ENCODE assay signal across 13 cellular contexts in genomic region chr13:77833331-77833863, GRCh38.
DNase-seq lines count a peak whose midpoint lies in the region; ATAC-seq, FAIRE-seq and TF ChIP-seq lines count a peak whose summit lies in the region.
"Had no signal": no experiment of that assay in that cellular context is flagged by ENCODE, and none has a peak within 500 bp of the region (broad histone marks: within the 10 kb centered on the region; RNA-seq: fewer than 3 reads in every experiment).

No MANE protein-coding gene starts in this region.

- H3K36me3 ChIP-seq in right atrium auricular region (no peaks in the 10 kb centered on the region), sigmoid colon (no peaks in the 10 kb centered on the region)

- peak; percentile 36 for FAIRE-seq in GM12892 (lab: Jason Lieb, UNC)

- H3K9me3 ChIP-seq in right atrium auricular region = no peaks in the 10 kb centered on the region
- H3K9me3 ChIP-seq in sigmoid colon = no peaks in the 10 kb centered on the region
- H3K9me3 ChIP-seq: SK-N-SH, testis had no signal

- 53 to 64% methylated on average over 2 of the region's 2 CpGs for WGBS in sigmoid colon, 2 donors

- DNase-seq in GM12892 (ENCODE audit: insufficient read length) (no peak), cardiac fibroblast (ENCODE audit: low read depth in 2 of 2) (peak; percentile 84 to 86), right atrium auricular region (ENCODE audit: low spot score) (no peak), sigmoid colon (no peak), HuH-7 (ENCODE audit: low spot score) (no peak), cerebellum (ENCODE audit: low spot score) (no peak)
- DNase-seq in activated CD4-positive, alpha-beta T cell treated with anti-CD3 and anti-CD28 coated beads for 4 hours = no peak
- DNase-seq: naive B cell; NCI-H510A treated with DMSO at 0.1 percent for 48 hours; SK-N-SH; stimulated activated CD4-positive, alpha-beta T cell treated with anti-CD3 and anti-CD28 coated beads, Interleukin-2, amount 100 ng/mL, for 48 hours; testis had no signal

- H3K27ac ChIP-seq in right atrium auricular region (peak overlapping the region; percentile 62 to 78), sigmoid colon (peak overlapping the region in 3 of 4 donors; percentile 46 to 56 (median 49))
- H3K27ac ChIP-seq: testis had no signal

- ATAC-seq in HG03565 (IDR thresholded peaks at IDR 0.05; ENCODE audit: unreplicated experiment) = no peak

- intact Hi-C loops in sigmoid colon (cut with DNase I) = no loop called here

- peaks cover 0 to 7% of the 10 kb centered on the region in 2 donors for H3K4me1 ChIP-seq in right atrium auricular region
- H3K4me1 ChIP-seq in sigmoid colon = peaks cover 0 to 7% (median 2%) of the 10 kb centered on the region in 4 donors
- H3K4me1 ChIP-seq: testis had no signal

- H3K27me3 ChIP-seq in right atrium auricular region (no peaks in the 10 kb centered on the region), sigmoid colon (no peaks in the 10 kb centered on the region)
- H3K27me3 ChIP-seq: testis had no signal

- H3K4me3 ChIP-seq in cardiac fibroblast (replicated peaks in 1 of 2; ENCODE audit: low read depth in 2 of 2, low read length in 2 of 2) (no peak overlapping the region), right atrium auricular region (no peak overlapping the region), sigmoid colon (no peak overlapping the region)
- H3K4me3 ChIP-seq: testis had no signal

- TF ChIP-seq POLR2A in GM12892 (IDR thresholded peaks at IDR 0.05; ENCODE audit: low read depth, low read length) (no peak), sigmoid colon (IDR thresholded peaks at IDR 0.05) (no peak)

- TF ChIP-seq EP300 in sigmoid colon (IDR thresholded peaks at IDR 0.05) = no peak

- TF ChIP-seq CTCF in cardiac fibroblast (IDR thresholded peaks at IDR 0.05; ENCODE audit: low read depth, low read length) = no peak
- TF ChIP-seq CTCF in right atrium auricular region (IDR thresholded peaks at IDR 0.05) = no peak
- no peak for TF ChIP-seq CTCF in sigmoid colon (IDR thresholded peaks at IDR 0.05)

Comparison
In these comparisons a context has a peak if more than half of its experiments do, and no peak if none do; other contexts are left out.
1. DNase-seq: peak in cardiac fibroblast (2 of 2); none in GM12892 (single experiment), right atrium auricular region (single experiment), sigmoid colon (single experiment), HuH-7 (single experiment), cerebellum (single experiment) and activated CD4-positive, alpha-beta T cell treated with anti-CD3 and anti-CD28 coated beads for 4 hours (0 of 2).